In genomic region chr3:26622634-26623408, GRCh38 we compare ENCODE assay signal across 10 cellular contexts. TPM values are rescaled to one million over a fixed set of nuclear protein-coding genes. Genes with fewer than 3 reads are reported as not detected.
DNase-seq lines count a peak whose midpoint lies in the region; ATAC-seq and TF ChIP-seq lines count a peak whose summit lies in the region.
"Had no signal": no experiment of that assay in that cellular context is flagged by ENCODE, and none has a peak within 500 bp of the region (broad histone marks: within the 10 kb centered on the region; RNA-seq: fewer than 3 reads in every experiment).

TSS of gene LRRC3B (plus strand) at chr3:26622772. CDS start at chr3:26709673, 86,901 bp downstream.

- ATAC-seq in left lung (peak; percentile 50), GM19455 (IDR thresholded peaks at IDR 0.05; ENCODE audit: unreplicated experiment) (no peak)
- ATAC-seq in stimulated activated memory B cell treated with anti-CD40 and anti-IgM and Interleukin-4, amounts not matched to agents 10 μg/mL and 1 μg/mL and 100 μg/mL, for 72 hours = peak; percentile 52

- H3K9ac ChIP-seq in HUES64 (ENCODE audit: low read depth, low read length) = peak within 1 kb of the TSS; percentile 44

- intact Hi-C loops in left lung (cut with DNase I) = no loop called here

- no peaks in the 10 kb centered on the region for H3K4me1 Mint-ChIP-seq in stimulated activated memory B cell treated with anti-CD40 and anti-IgM and Interleukin-4, amounts not matched to agents 10 μg/mL and 1 μg/mL and 100 μg/mL, for 72 hours

- H3K4me3 ChIP-seq in HUES64 (ENCODE audit: low read length) = peak within 1 kb of the TSS; percentile 57
- H3K4me3 ChIP-seq in left lung = peak within 1 kb of the TSS in 1 of 2 donors; percentile 21

- WGBS in HUES64 = under 1% methylated on average over 71 of the region's 71 CpGs

- H3K4me1 ChIP-seq in HUES64 (ENCODE audit: insufficient read depth, low read length) = peaks cover 13% of the 10 kb centered on the region
- peaks cover 0 to 6% of the 10 kb centered on the region in 2 donors for H3K4me1 ChIP-seq in left lung

- no peak for TF ChIP-seq CTCF in left lung (IDR thresholded peaks at IDR 0.05)

- H3K27ac Mint-ChIP-seq in stimulated activated memory B cell treated with anti-CD40 and anti-IgM and Interleukin-4, amounts not matched to agents 10 μg/mL and 1 μg/mL and 100 μg/mL, for 72 hours = no peak within 1 kb of the TSS

- H3K9me3 ChIP-seq in HUES64 (ENCODE audit: insufficient read depth, low read depth, low read length) (no peaks in the 10 kb centered on the region), left lung (no peaks in the 10 kb centered on the region)

- no peaks in the 10 kb centered on the region for H3K36me3 Mint-ChIP-seq in stimulated activated memory B cell treated with anti-CD40 and anti-IgM and Interleukin-4, amounts not matched to agents 10 μg/mL and 1 μg/mL and 100 μg/mL, for 72 hours

- H3K27ac ChIP-seq in HUES64 (ENCODE audit: low read depth, low read length) = no peak within 1 kb of the TSS
- H3K27ac ChIP-seq in caudate nucleus (ENCODE audit: low read depth, low read length) = peak within 1 kb of the TSS; percentile 52
- H3K27ac ChIP-seq in left lung = no peak within 1 kb of the TSS
- H3K27ac ChIP-seq: VCaP had no signal

- peaks cover 4% of the 10 kb centered on the region for H3K9me3 Mint-ChIP-seq in stimulated activated memory B cell treated with anti-CD40 and anti-IgM and Interleukin-4, amounts not matched to agents 10 μg/mL and 1 μg/mL and 100 μg/mL, for 72 hours

- peak in 40 of 61 donors; percentile 11 to 68 (median 38) for DNase-seq in caudate nucleus (lab: John Stamatoyannopoulos, UW)
- DNase-seq in left lung = peak; percentile 30 to 75
- no peak for DNase-seq in NCI-H2029 treated with DMSO at 0.1 percent for 48 hours (lab: John Stamatoyannopoulos, UW)
- no peak for DNase-seq in NCI-H187 (lab: John Stamatoyannopoulos, UW)
- no peak for DNase-seq in stimulated activated naive CD4-positive, alpha-beta T cell treated with Interleukin-2 at 50 U/mL for 16 hours (lab: John Stamatoyannopoulos, UW)

- no peak within 1 kb of the TSS for H3K4me3 Mint-ChIP-seq in stimulated activated memory B cell treated with anti-CD40 and anti-IgM and Interleukin-4, amounts not matched to agents 10 μg/mL and 1 μg/mL and 100 μg/mL, for 72 hours

- H3K36me3 ChIP-seq in HUES64 (ENCODE audit: insufficient read depth, low read length) (no peaks in the 10 kb centered on the region), left lung (no peaks in the 10 kb centered on the region)

- peaks cover 36% of the 10 kb centered on the region for H3K27me3 Mint-ChIP-seq in stimulated activated memory B cell treated with anti-CD40 and anti-IgM and Interleukin-4, amounts not matched to agents 10 μg/mL and 1 μg/mL and 100 μg/mL, for 72 hours

- H3K27me3 ChIP-seq in HUES64 (ENCODE audit: insufficient read depth, low read length) (peaks cover 92% of the 10 kb centered on the region), left lung (peaks cover 28 to 50% of the 10 kb centered on the region in 2 donors)

RNA-seq across cellular contexts. Expression of gene LRRC3B, which starts in this region (rescaled TPM):
- polyA plus RNA-seq in HUES64 (2013, experiment 1 of 2) = 1.7 TPM
- polyA plus RNA-seq in HUES64 (2013, experiment 2 of 2) = 1.7 TPM
- not detected for total RNA-seq in left lung
- total RNA-seq: mesenteric fat pad had no signal

Comparison
In these comparisons a context has a peak if more than half of its experiments do, and no peak if none do; other contexts are left out.
1. Peak in DNase-seq and ATAC-seq in left lung; RNA of the gene not detected or under 1 TPM.
2. DNase-seq: peak in caudate nucleus (40 of 61); none in NCI-H2029 treated with DMSO at 0.1 percent for 48 hours (single experiment), NCI-H187 (0 of 2) and stimulated activated naive CD4-positive, alpha-beta T cell treated with Interleukin-2 at 50 U/mL for 16 hours (single experiment).